Comparison of ENCODE assay signal across 8 cellular contexts in genomic region chr6:113969888-113970807, GRCh38. TPM values are rescaled to one million over a fixed set of nuclear protein-coding genes. Genes with fewer than 3 reads are reported as not detected.
DNase-seq lines count a peak whose midpoint lies in the region; ATAC-seq and TF ChIP-seq lines count a peak whose summit lies in the region.

No MANE protein-coding gene starts in this region.

- peak overlapping the region; percentile 91 for H3K9ac ChIP-seq in DND-41 (ENCODE audit: low read depth, low read length)

- DNase-seq in DND-41 (peak; percentile 63), T follicular helper cell (ENCODE audit: low read depth) (peak; percentile 29), hepatic stellate cell (ENCODE audit: low spot score) (peak; percentile 37), putamen (ENCODE audit: low spot score) (peak; percentile 30), GM19240 (ENCODE audit: insufficient read length, low spot score) (no peak)

- H3K4me1 ChIP-seq in DND-41 (ENCODE audit: insufficient read depth, low read length) = peaks cover 49% of the 10 kb centered on the region

- H4K20me1 ChIP-seq in DND-41 (ENCODE audit: insufficient read depth, low read length) = peaks cover 49% of the 10 kb centered on the region

- H3K79me2 ChIP-seq in DND-41 (ENCODE audit: insufficient read depth, low read length) = peaks cover 70% of the 10 kb centered on the region

- H3K4me1 Mint-ChIP-seq in IgD-negative memory B cell = peaks cover 15 to 37% (median 32%) of the 10 kb centered on the region in 3 donors

- H3K36me3 Mint-ChIP-seq in IgD-negative memory B cell = no peaks in the 10 kb centered on the region

- no peaks in the 10 kb centered on the region; the same call in 1 of the 2 replicates for H3K36me3 ChIP-seq in DND-41 (ENCODE audit: insufficient read depth, low read length)

- no peaks in the 10 kb centered on the region for H3K27me3 Mint-ChIP-seq in IgD-negative memory B cell

- no peaks in the 10 kb centered on the region for H3K9me3 ChIP-seq in DND-41 (ENCODE audit: insufficient read depth, low read length, severe bottlenecking)

- peak overlapping the region; percentile 98 for H3K27ac ChIP-seq in DND-41 (ENCODE audit: low read length)
- peak overlapping the region; percentile 97 for H3K27ac ChIP-seq in angular gyrus (ENCODE audit: low read depth, low read length)

- H3K9me3 Mint-ChIP-seq in IgD-negative memory B cell = no peaks in the 10 kb centered on the region

- H3K4me3 ChIP-seq in DND-41 (ENCODE audit: low read depth in 1 of 2, low read length in 2 of 2) = peak overlapping the region; percentile 79 to 80

- peak overlapping the region; percentile 96 for H2AFZ ChIP-seq in DND-41 (ENCODE audit: low read depth, low read length)

- H3K27me3 ChIP-seq in DND-41 (ENCODE audit: insufficient read depth, low read length, poor library complexity) = no peaks in the 10 kb centered on the region

- ATAC-seq in DND-41 (ENCODE audit: insufficient read depth, low read depth) = peak; percentile 53
- ATAC-seq in GM21576 (IDR thresholded peaks at IDR 0.05; ENCODE audit: unreplicated experiment) = peak; percentile 38

- no peak for TF ChIP-seq CTCF in DND-41 (IDR thresholded peaks at IDR 0.05; ENCODE audit: borderline replicate concordance, extremely low read depth, low read length, poor library complexity, severe bottlenecking)

- peak overlapping the region; percentile 93 to 100 (median 99) for H3K27ac Mint-ChIP-seq in IgD-negative memory B cell

- H3K4me2 ChIP-seq in DND-41 (ENCODE audit: insufficient read depth, low read length) = peak overlapping the region; percentile 90

- H3K4me3 Mint-ChIP-seq in IgD-negative memory B cell = peak overlapping the region; percentile 88 to 100 (median 98)

RNA-seq across cellular contexts. Expression of gene HDAC2, which starts 0.8 kb away (rescaled TPM):
- 68.6 TPM for polyA plus RNA-seq in IgD-negative memory B cell
